Comparison of ENCODE assay signal across 35 cellular contexts in genomic region chr6:17341117-17341805, GRCh38. TPM values are rescaled to one million over a fixed set of nuclear protein-coding genes. Genes with fewer than 3 reads are reported as not detected.
"Had no signal": no experiment of that assay in that cellular context is flagged by ENCODE, and none has a peak within 500 bp of the region (broad histone marks: within the 10 kb centered on the region; RNA-seq: fewer than 3 reads in every experiment).

No MANE protein-coding gene starts in this region.

- H3K4me3 Mint-ChIP-seq: activated CD4-positive, alpha-beta memory T cell treated with anti-CD3 and anti-CD28 coated beads for 36 hours; activated CD4-positive, alpha-beta T cell treated with anti-CD3 and anti-CD28 coated beads for 36 hours; activated CD4-positive, alpha-beta T cell treated with anti-CD3 and anti-CD28 coated beads, Interleukin-2, amount 10 ng/mL, durations not matched to agents 24 days and 14 days; activated CD8-positive, alpha-beta memory T cell treated with anti-CD3 and anti-CD28 coated beads, Interleukin-2, amount 10 ng/mL, durations not matched to agents 7 days and 5 days; activated CD8-positive, alpha-beta T cell treated with anti-CD3 and anti-CD28 coated beads, Interleukin-2, amount 10 ng/mL, durations not matched to agents 7 days and 5 days; activated naive CD4-positive, alpha-beta T cell treated with anti-CD3 and anti-CD28 coated beads for 36 hours; activated naive CD4-positive, alpha-beta T cell treated with anti-CD3 and anti-CD28 coated beads, Interleukin-2, amount 50 U/mL, for 24 hours; activated naive CD8-positive, alpha-beta T cell treated with anti-CD3 and anti-CD28 coated beads for 36 hours; activated naive CD8-positive, alpha-beta T cell treated with anti-CD3 and anti-CD28 coated beads, Interleukin-2, amount 50 U/mL, for 24 hours; activated T-helper 1 cell treated with anti-CD3 and anti-CD28 coated beads, Interleukin-12 subunit alpha, Interleukin-12 subunit beta, Interleukin-2, Interleukin-4 antibody, amounts not matched to agents 30 ng/mL and 10 ng/mL and 1 ng/mL, durations not matched to agents 14 hours and 24 hours and 36 hours had no signal

- H3K4me1 ChIP-seq: adrenal gland, body of pancreas, esophagus squamous epithelium, heart left ventricle had no signal

- H3K36me3 Mint-ChIP-seq: activated CD4-positive, alpha-beta memory T cell treated with anti-CD3 and anti-CD28 coated beads for 36 hours; activated CD8-positive, alpha-beta memory T cell treated with anti-CD3 and anti-CD28 coated beads, Interleukin-2, amount 10 ng/mL, durations not matched to agents 7 days and 5 days; activated naive CD4-positive, alpha-beta T cell treated with anti-CD3 and anti-CD28 coated beads, Interleukin-2, amount 50 U/mL, for 24 hours; activated naive CD8-positive, alpha-beta T cell treated with anti-CD3 and anti-CD28 coated beads for 36 hours had no signal

- H3K27ac ChIP-seq: adrenal gland, body of pancreas, cardiac muscle cell, colonic mucosa, esophagus squamous epithelium, heart left ventricle had no signal

- ATAC-seq: activated CD4-positive, alpha-beta T cell treated with anti-CD3 and anti-CD28 coated beads for 36 hours; activated CD8-positive, alpha-beta memory T cell treated with anti-CD3 and anti-CD28 coated beads, Interleukin-2, amount 10 ng/mL, durations not matched to agents 7 days and 5 days; activated CD8-positive, alpha-beta T cell treated with anti-CD3 and anti-CD28 coated beads, Interleukin-2, amount 10 ng/mL, durations not matched to agents 7 days and 5 days; activated naive CD8-positive, alpha-beta T cell treated with anti-CD3 and anti-CD28 coated beads, Interleukin-2, amount 50 U/mL, for 24 hours; body of pancreas; heart left ventricle had no signal

- DNase-seq: activated CD4-positive, alpha-beta memory T cell treated with anti-CD3 and anti-CD28 coated beads for 36 hours; activated CD4-positive, alpha-beta T cell treated with anti-CD3 and anti-CD28 coated beads for 36 hours; activated CD4-positive, alpha-beta T cell treated with anti-CD3 and anti-CD28 coated beads, Interleukin-2, amount 10 ng/mL, durations not matched to agents 24 days and 14 days; activated CD4-positive, CD25-positive, alpha-beta regulatory T cell; activated CD4-positive, CD25-positive, alpha-beta regulatory T cell treated with anti-CD3 and anti-CD28 coated beads, Interleukin-2, amount 50 U/mL, for 72 hours; activated CD8-positive, alpha-beta memory T cell treated with anti-CD3 and anti-CD28 coated beads, Interleukin-2, amount 10 ng/mL, durations not matched to agents 7 days and 5 days; activated CD8-positive, alpha-beta memory T cell treated with anti-CD3 and anti-CD28 coated beads, Interleukin-2, amount 50 U/mL, for 4 hours; activated CD8-positive, alpha-beta T cell treated with anti-CD3 and anti-CD28 coated beads, Interleukin-2, amount 10 ng/mL, durations not matched to agents 7 days and 5 days; activated effector memory CD4-positive, alpha-beta T cell treated with anti-CD3 and anti-CD28 coated beads, Interleukin-2, amount 50 U/mL, for 16 hours; activated naive CD4-positive, alpha-beta T cell treated with anti-CD3 and anti-CD28 coated beads for 36 hours; activated naive CD8-positive, alpha-beta T cell treated with anti-CD3 and anti-CD28 coated beads for 36 hours; activated naive CD8-positive, alpha-beta T cell treated with anti-CD3 and anti-CD28 coated beads, Interleukin-2, amount 50 U/mL, for 24 hours; activated T-cell treated with anti-CD3 and anti-CD28 coated beads, Interleukin-2, amount 50 U/mL, for 1 hour; activated T-cell treated with anti-CD3 and anti-CD28 coated beads, Interleukin-2, amount 50 U/mL, for 48 hours; adrenal gland; amygdala; aorta; body of pancreas; central memory CD4-positive, alpha-beta T cell; cerebellar nuclear complex; colonic mucosa; effector CD8-positive, alpha-beta T cell; esophagus squamous epithelium; glutamatergic neuron; heart left ventricle; T-helper 2 cell had no signal

- H3K36me3 ChIP-seq: adrenal gland, cardiac muscle cell, colonic mucosa, esophagus squamous epithelium, heart left ventricle had no signal

- FAIRE-seq: endometrium, endothelial cell of umbilical vein, frontal cortex had no signal

- H3K27me3 ChIP-seq: body of pancreas, cardiac muscle cell, colonic mucosa, esophagus squamous epithelium, heart left ventricle had no signal

- H3K27me3 Mint-ChIP-seq: activated CD4-positive, alpha-beta memory T cell treated with anti-CD3 and anti-CD28 coated beads for 36 hours; activated CD4-positive, alpha-beta T cell treated with anti-CD3 and anti-CD28 coated beads, Interleukin-2, amount 10 ng/mL, durations not matched to agents 24 days and 14 days; activated CD8-positive, alpha-beta memory T cell treated with anti-CD3 and anti-CD28 coated beads, Interleukin-2, amount 10 ng/mL, durations not matched to agents 7 days and 5 days; activated naive CD4-positive, alpha-beta T cell treated with anti-CD3 and anti-CD28 coated beads, Interleukin-2, amount 50 U/mL, for 24 hours had no signal

- H3K27ac Mint-ChIP-seq: activated CD4-positive, alpha-beta memory T cell treated with anti-CD3 and anti-CD28 coated beads for 36 hours; activated CD4-positive, alpha-beta T cell treated with anti-CD3 and anti-CD28 coated beads for 36 hours; activated CD4-positive, alpha-beta T cell treated with anti-CD3 and anti-CD28 coated beads, Interleukin-2, amount 10 ng/mL, durations not matched to agents 24 days and 14 days; activated CD8-positive, alpha-beta memory T cell treated with anti-CD3 and anti-CD28 coated beads, Interleukin-2, amount 10 ng/mL, durations not matched to agents 7 days and 5 days; activated CD8-positive, alpha-beta T cell treated with anti-CD3 and anti-CD28 coated beads, Interleukin-2, amount 10 ng/mL, durations not matched to agents 7 days and 5 days; activated naive CD4-positive, alpha-beta T cell treated with anti-CD3 and anti-CD28 coated beads for 36 hours; activated naive CD4-positive, alpha-beta T cell treated with anti-CD3 and anti-CD28 coated beads, Interleukin-2, amount 50 U/mL, for 24 hours; activated naive CD8-positive, alpha-beta T cell treated with anti-CD3 and anti-CD28 coated beads for 36 hours; activated naive CD8-positive, alpha-beta T cell treated with anti-CD3 and anti-CD28 coated beads, Interleukin-2, amount 50 U/mL, for 24 hours; activated T-helper 1 cell treated with anti-CD3 and anti-CD28 coated beads, Interleukin-12 subunit alpha, Interleukin-12 subunit beta, Interleukin-2, Interleukin-4 antibody, amounts not matched to agents 30 ng/mL and 10 ng/mL and 1 ng/mL, durations not matched to agents 14 hours and 24 hours and 36 hours; activated T-helper 2 cell treated with anti-CD3 and anti-CD28 coated beads, Interferon-gamma antibody, Interleukin-2, Interleukin-4, amounts not matched to agents 10 μg/mL and 5 μg/mL and 100 μg/mL, durations not matched to agents 14 hours and 24 hours and 36 hours had no signal

- H3K9me3 ChIP-seq: adrenal gland, body of pancreas, colonic mucosa, esophagus squamous epithelium, heart left ventricle had no signal

- H3K4me1 Mint-ChIP-seq: activated CD4-positive, alpha-beta T cell treated with anti-CD3 and anti-CD28 coated beads for 36 hours; activated CD4-positive, alpha-beta T cell treated with anti-CD3 and anti-CD28 coated beads, Interleukin-2, amount 10 ng/mL, durations not matched to agents 24 days and 14 days; activated CD8-positive, alpha-beta memory T cell treated with anti-CD3 and anti-CD28 coated beads, Interleukin-2, amount 10 ng/mL, durations not matched to agents 7 days and 5 days; activated naive CD4-positive, alpha-beta T cell treated with anti-CD3 and anti-CD28 coated beads, Interleukin-2, amount 50 U/mL, for 24 hours; activated naive CD8-positive, alpha-beta T cell treated with anti-CD3 and anti-CD28 coated beads for 36 hours; activated naive CD8-positive, alpha-beta T cell treated with anti-CD3 and anti-CD28 coated beads, Interleukin-2, amount 50 U/mL, for 24 hours had no signal

- H3K9me3 Mint-ChIP-seq: activated CD4-positive, alpha-beta memory T cell treated with anti-CD3 and anti-CD28 coated beads for 36 hours; activated CD4-positive, alpha-beta T cell treated with anti-CD3 and anti-CD28 coated beads, Interleukin-2, amount 10 ng/mL, durations not matched to agents 24 days and 14 days; activated naive CD4-positive, alpha-beta T cell treated with anti-CD3 and anti-CD28 coated beads for 36 hours; activated naive CD8-positive, alpha-beta T cell treated with anti-CD3 and anti-CD28 coated beads for 36 hours; activated T-helper 2 cell treated with anti-CD3 and anti-CD28 coated beads, Interferon-gamma antibody, Interleukin-2, Interleukin-4, amounts not matched to agents 10 μg/mL and 5 μg/mL and 100 μg/mL, durations not matched to agents 14 hours and 24 hours and 36 hours had no signal

- H3K4me3 ChIP-seq: adrenal gland, body of pancreas, cardiac muscle cell, colonic mucosa, esophagus squamous epithelium, heart left ventricle had no signal

RNA-seq across cellular contexts. Expression of gene CAP2, which starts 52.1 kb away (rescaled TPM):
- total RNA-seq: activated CD4-positive, alpha-beta memory T cell treated with anti-CD3 and anti-CD28 coated beads for 36 hours; activated CD4-positive, alpha-beta T cell treated with anti-CD3 and anti-CD28 coated beads for 36 hours; activated CD4-positive, alpha-beta T cell treated with anti-CD3 and anti-CD28 coated beads, Interleukin-2, amount 10 ng/mL, durations not matched to agents 24 days and 14 days; activated CD8-positive, alpha-beta memory T cell treated with anti-CD3 and anti-CD28 coated beads for 36 hours; activated CD8-positive, alpha-beta memory T cell treated with anti-CD3 and anti-CD28 coated beads, Interleukin-2, amount 10 ng/mL, durations not matched to agents 7 days and 5 days; activated CD8-positive, alpha-beta T cell treated with anti-CD3 and anti-CD28 coated beads, Interleukin-2, amount 10 ng/mL, durations not matched to agents 7 days and 5 days; activated naive CD4-positive, alpha-beta T cell treated with anti-CD3 and anti-CD28 coated beads for 36 hours; activated naive CD8-positive, alpha-beta T cell treated with anti-CD3 and anti-CD28 coated beads for 36 hours; activated T-helper 1 cell treated with anti-CD3 and anti-CD28 coated beads, Interleukin-12 subunit alpha, Interleukin-12 subunit beta, Interleukin-2, Interleukin-4 antibody, amounts not matched to agents 30 ng/mL and 10 ng/mL and 1 ng/mL, durations not matched to agents 14 hours and 24 hours and 36 hours; activated T-helper 2 cell treated with anti-CD3 and anti-CD28 coated beads, Interferon-gamma antibody, Interleukin-2, Interleukin-4, amounts not matched to agents 10 μg/mL and 5 μg/mL and 100 μg/mL, durations not matched to agents 14 hours and 24 hours and 36 hours; T-helper 1 cell treated with Interleukin-12 subunit alpha and Interleukin-12 subunit beta and Interleukin-4 antibody, amounts not matched to agents 30 ng/mL and 1 ng/mL, for 36 hours had no signal
